In genomic region chr18:61821748-61822147, GRCh38 we compare ENCODE assay signal across 9 cellular contexts.
"Had no signal": no experiment of that assay in that cellular context is flagged by ENCODE, and none has a peak within 500 bp of the region (broad histone marks: within the 10 kb centered on the region; RNA-seq: fewer than 3 reads in every experiment).

No MANE protein-coding gene starts in this region.

- H3K27ac Mint-ChIP-seq: GM23338, H9 had no signal

- DNase-seq: H9, HCEC 1CT, IMR-90, KG1 had no signal

- H3K4me1 Mint-ChIP-seq: GM23338, H9 had no signal

- H3K4me3 ChIP-seq: GM23338, K562 had no signal

- FAIRE-seq: H1, H54, HTR-8/SVneo, K562 had no signal

- ATAC-seq: GM23338, K562 had no signal

- H3K9me3 Mint-ChIP-seq: GM23338, H9 had no signal

- H3K4me3 Mint-ChIP-seq: GM23338, H9 had no signal
